1 cellular context compared by ENCODE assay signal in the genomic region with DNA sequence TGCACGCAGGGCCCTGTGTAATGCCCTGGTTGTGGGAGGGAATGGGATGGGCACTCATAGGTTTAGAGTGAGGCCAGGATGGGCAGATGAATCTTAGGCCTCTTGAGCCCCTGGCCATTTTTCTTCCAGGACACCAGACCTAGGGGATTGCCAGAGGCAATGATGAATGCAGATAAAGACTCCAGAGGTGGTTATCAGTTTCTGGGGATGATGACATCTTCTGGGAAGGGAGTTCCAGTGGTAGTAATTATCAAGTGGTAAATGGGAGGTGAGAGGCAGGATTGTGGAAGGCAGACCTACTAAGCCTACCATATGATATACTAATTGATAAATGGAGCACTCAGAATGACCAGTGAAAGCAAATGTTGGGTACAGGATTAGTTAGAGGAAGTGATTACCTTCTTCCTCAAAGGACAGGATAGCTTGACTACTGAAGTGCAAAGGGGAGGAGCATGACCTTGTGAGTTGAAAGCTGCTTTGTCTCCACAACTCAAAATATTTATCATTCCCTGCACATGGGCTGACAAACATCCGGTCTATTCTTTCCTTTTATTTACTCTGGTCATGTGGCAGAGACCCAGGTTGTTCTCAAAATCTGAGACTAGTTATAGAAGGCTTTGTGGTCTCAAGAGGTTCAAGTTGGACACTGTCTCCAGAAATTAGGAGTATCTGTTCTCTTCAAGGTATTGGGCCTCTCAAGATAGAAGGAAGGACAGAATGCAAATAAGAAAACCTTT.
TF ChIP-seq lines count a peak whose summit lies in the region.

No MANE protein-coding gene starts in this region.

TF ChIP-seq in HepG2, 621 proteins besides CTCF, POLR2A, EP300 and RAD21 (continued from another document and continues in another):
- TF ChIP-seq, protein P1, sequence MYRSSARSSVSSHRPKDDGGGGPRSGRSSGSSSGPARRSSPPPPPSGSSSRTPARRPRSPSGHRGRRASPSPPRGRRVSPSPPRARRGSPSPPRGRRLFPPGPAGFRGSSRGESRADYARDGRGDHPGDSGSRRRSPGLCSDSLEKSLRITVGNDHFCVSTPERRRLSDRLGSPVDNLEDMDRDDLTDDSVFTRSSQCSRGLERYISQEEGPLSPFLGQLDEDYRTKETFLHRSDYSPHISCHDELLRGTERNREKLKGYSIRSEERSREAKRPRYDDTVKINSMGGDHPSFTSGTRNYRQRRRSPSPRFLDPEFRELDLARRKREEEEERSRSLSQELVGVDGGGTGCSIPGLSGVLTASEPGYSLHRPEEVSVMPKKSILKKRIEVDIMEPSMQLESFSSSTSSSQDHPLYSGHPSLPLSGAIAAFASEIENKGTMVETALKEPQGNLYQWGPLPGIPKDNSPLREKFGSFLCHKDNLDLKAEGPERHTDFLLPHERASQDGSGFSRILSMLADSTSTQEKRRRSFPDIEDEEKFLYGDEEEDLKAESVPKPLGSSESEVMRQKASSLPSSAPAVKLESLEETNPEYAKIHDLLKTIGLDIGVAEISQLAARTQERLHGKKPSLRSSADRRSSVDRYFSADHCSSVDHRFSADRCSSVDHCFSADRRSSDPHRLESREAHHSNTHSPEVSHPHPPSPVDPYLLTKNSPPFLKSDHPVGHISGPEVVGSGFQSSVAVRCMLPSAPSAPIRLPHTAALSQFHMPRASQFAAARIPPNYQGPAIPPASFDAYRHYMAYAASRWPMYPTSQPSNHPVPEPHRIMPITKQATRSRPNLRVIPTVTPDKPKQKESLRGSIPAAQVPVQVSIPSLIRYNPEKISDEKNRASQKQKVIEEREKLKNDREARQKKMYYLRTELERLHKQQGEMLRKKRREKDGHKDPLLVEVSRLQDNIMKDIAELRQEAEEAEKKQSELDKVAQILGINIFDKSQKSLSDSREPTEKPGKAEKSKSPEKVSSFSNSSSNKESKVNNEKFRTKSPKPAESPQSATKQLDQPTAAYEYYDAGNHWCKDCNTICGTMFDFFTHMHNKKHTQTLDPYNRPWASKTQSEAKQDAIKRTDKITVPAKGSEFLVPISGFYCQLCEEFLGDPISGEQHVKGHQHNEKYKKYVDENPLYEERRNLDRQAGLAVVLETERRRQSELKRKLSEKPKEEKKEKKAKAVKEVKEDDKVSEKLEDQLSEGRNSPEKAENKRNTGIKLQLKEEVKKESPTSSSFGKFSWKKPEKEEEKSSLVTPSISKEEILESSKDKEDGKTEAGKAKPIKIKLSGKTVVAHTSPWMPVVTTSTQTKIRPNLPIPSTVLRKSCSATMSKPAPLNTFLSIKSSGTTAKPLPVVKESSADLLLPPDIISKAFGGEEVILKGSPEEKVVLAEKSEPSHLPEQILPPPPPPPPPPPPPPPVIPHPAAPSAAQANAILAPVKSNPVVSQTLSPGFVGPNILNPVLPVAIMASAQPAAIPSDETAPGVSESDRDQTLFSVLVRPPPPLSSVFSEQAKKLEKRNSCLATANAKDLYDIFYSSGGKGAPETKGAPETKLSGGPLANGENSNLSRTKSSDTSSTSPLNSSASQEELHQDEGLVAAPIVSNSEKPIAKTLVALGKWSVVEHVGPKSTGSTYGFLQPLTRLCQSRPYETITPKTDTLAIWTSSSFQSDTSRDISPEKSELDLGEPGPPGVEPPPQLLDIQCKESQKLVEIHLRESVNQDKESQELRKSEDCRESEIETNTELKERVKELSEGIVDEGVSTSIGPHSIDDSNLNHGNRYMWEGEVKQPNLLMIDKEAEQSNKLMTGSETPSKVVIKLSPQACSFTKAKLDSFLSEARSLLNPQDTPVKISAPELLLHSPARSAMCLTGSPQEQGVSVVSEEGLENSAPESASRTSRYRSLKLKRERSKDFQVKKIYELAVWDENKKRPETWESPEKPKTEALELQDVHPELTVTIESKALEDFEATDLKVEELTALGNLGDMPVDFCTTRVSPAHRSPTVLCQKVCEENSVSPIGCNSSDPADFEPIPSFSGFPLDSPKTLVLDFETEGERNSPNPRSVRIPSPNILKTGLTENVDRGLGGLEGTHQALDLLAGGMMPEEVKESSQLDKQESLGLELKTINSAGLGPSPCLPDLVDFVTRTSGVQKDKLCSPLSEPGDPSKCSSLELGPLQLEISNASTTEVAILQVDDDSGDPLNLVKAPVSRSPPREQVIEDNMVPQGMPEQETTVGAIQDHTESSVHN (CRISPR knock-in tag; IDR thresholded peaks at IDR 0.05), result no peak
- TF ChIP-seq, protein P2, sequence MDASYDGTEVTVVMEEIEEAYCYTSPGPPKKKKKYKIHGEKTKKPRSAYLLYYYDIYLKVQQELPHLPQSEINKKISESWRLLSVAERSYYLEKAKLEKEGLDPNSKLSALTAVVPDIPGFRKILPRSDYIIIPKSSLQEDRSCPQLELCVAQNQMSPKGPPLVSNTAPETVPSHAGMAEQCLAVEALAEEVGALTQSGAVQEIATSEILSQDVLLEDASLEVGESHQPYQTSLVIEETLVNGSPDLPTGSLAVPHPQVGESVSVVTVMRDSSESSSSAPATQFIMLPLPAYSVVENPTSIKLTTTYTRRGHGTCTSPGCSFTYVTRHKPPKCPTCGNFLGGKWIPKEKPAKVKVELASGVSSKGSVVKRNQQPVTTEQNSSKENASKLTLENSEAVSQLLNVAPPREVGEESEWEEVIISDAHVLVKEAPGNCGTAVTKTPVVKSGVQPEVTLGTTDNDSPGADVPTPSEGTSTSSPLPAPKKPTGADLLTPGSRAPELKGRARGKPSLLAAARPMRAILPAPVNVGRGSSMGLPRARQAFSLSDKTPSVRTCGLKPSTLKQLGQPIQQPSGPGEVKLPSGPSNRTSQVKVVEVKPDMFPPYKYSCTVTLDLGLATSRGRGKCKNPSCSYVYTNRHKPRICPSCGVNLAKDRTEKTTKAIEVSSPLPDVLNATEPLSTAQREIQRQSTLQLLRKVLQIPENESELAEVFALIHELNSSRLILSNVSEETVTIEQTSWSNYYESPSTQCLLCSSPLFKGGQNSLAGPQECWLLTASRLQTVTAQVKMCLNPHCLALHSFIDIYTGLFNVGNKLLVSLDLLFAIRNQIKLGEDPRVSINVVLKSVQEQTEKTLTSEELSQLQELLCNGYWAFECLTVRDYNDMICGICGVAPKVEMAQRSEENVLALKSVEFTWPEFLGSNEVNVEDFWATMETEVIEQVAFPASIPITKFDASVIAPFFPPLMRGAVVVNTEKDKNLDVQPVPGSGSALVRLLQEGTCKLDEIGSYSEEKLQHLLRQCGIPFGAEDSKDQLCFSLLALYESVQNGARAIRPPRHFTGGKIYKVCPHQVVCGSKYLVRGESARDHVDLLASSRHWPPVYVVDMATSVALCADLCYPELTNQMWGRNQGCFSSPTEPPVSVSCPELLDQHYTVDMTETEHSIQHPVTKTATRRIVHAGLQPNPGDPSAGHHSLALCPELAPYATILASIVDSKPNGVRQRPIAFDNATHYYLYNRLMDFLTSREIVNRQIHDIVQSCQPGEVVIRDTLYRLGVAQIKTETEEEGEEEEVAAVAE (CRISPR knock-in tag; IDR thresholded peaks at IDR 0.05; ENCODE audit: borderline replicate concordance), result peak; percentile 44; the same call in 1 of the 2 replicates
- TF ChIP-seq ZMYM3 (CRISPR knock-in tag; IDR thresholded peaks at IDR 0.05) (peak; percentile 83), RXRB (CRISPR knock-in tag; IDR thresholded peaks at IDR 0.05; ENCODE audit: borderline replicate concordance) (peak; percentile 94), FOXA1 (IDR thresholded peaks at IDR 0.05) (no peak), FOXA1 (CRISPR knock-in tag; IDR thresholded peaks at IDR 0.05) (peak; percentile 76), FOXJ3 (CRISPR knock-in tag; IDR thresholded peaks at IDR 0.05; ENCODE audit: borderline replicate concordance) (peak; percentile 83; the same call in 1 of the 2 replicates), FOXA3 (CRISPR knock-in tag; IDR thresholded peaks at IDR 0.05) (peak; percentile 92), HMG20A (CRISPR knock-in tag; IDR thresholded peaks at IDR 0.05; ENCODE audit: borderline replicate concordance) (peak; percentile 84; the same call in 1 of the 2 replicates), ZNF660 (CRISPR knock-in tag; IDR thresholded peaks at IDR 0.05; ENCODE audit: borderline replicate concordance, low read depth) (no peak), ISL2 (CRISPR knock-in tag; IDR thresholded peaks at IDR 0.05) (peak; percentile 88), ASH2L (IDR thresholded peaks at IDR 0.05; ENCODE audit: insufficient read length, low read depth, low read length) (peak; percentile 45), ZNF737 (CRISPR knock-in tag; IDR thresholded peaks at IDR 0.05; ENCODE audit: borderline replicate concordance) (no peak), BRCA1 (CRISPR knock-in tag; IDR thresholded peaks at IDR 0.05) (no peak), DPF2 (CRISPR knock-in tag; IDR thresholded peaks at IDR 0.05; ENCODE audit: borderline replicate concordance, low read depth) (peak; percentile 75), EHMT2 (IDR thresholded peaks at IDR 0.05; ENCODE audit: borderline replicate concordance, low read depth, low read length) (peak; percentile 38; the same call in 1 of the 2 replicates), HOXD1 (CRISPR knock-in tag; IDR thresholded peaks at IDR 0.05) (peak; percentile 81; the same call in 1 of the 2 replicates), TEAD2 (CRISPR knock-in tag; IDR thresholded peaks at IDR 0.05) (no peak), ZNF17 (CRISPR knock-in tag; IDR thresholded peaks at IDR 0.05) (no peak), SOX5 (CRISPR knock-in tag; IDR thresholded peaks at IDR 0.05; ENCODE audit: borderline replicate concordance) (peak; percentile 99), ZNF331 (CRISPR knock-in tag; IDR thresholded peaks at IDR 0.05) (peak; percentile 80), SPEN (CRISPR knock-in tag; IDR thresholded peaks at IDR 0.05; ENCODE audit: low read depth) (peak; percentile 55; the same call in 1 of the 2 replicates), RCOR2 (CRISPR knock-in tag; IDR thresholded peaks at IDR 0.05) (peak; percentile 97), MYNN (CRISPR knock-in tag; IDR thresholded peaks at IDR 0.05; ENCODE audit: low read depth) (no peak), PRPF4 (IDR thresholded peaks at IDR 0.05; ENCODE audit: low read depth, low read length, poor library complexity, severe bottlenecking) (no peak), ELF1 (CRISPR knock-in tag; IDR thresholded peaks at IDR 0.05) (peak; percentile 56)
- TF ChIP-seq, protein P3, sequence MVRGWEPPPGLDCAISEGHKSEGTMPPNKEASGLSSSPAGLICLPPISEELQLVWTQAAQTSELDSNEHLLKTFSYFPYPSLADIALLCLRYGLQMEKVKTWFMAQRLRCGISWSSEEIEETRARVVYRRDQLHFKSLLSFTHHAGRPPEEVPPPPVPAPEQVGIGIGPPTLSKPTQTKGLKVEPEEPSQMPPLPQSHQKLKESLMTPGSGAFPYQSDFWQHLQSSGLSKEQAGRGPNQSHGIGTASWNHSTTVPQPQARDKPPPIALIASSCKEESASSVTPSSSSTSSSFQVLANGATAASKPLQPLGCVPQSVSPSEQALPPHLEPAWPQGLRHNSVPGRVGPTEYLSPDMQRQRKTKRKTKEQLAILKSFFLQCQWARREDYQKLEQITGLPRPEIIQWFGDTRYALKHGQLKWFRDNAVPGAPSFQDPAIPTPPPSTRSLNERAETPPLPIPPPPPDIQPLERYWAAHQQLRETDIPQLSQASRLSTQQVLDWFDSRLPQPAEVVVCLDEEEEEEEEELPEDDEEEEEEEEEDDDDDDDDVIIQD (CRISPR knock-in tag; IDR thresholded peaks at IDR 0.05; ENCODE audit: low read depth), result peak; percentile 75; the same call in 1 of the 2 replicates
- TF ChIP-seq, protein P4, sequence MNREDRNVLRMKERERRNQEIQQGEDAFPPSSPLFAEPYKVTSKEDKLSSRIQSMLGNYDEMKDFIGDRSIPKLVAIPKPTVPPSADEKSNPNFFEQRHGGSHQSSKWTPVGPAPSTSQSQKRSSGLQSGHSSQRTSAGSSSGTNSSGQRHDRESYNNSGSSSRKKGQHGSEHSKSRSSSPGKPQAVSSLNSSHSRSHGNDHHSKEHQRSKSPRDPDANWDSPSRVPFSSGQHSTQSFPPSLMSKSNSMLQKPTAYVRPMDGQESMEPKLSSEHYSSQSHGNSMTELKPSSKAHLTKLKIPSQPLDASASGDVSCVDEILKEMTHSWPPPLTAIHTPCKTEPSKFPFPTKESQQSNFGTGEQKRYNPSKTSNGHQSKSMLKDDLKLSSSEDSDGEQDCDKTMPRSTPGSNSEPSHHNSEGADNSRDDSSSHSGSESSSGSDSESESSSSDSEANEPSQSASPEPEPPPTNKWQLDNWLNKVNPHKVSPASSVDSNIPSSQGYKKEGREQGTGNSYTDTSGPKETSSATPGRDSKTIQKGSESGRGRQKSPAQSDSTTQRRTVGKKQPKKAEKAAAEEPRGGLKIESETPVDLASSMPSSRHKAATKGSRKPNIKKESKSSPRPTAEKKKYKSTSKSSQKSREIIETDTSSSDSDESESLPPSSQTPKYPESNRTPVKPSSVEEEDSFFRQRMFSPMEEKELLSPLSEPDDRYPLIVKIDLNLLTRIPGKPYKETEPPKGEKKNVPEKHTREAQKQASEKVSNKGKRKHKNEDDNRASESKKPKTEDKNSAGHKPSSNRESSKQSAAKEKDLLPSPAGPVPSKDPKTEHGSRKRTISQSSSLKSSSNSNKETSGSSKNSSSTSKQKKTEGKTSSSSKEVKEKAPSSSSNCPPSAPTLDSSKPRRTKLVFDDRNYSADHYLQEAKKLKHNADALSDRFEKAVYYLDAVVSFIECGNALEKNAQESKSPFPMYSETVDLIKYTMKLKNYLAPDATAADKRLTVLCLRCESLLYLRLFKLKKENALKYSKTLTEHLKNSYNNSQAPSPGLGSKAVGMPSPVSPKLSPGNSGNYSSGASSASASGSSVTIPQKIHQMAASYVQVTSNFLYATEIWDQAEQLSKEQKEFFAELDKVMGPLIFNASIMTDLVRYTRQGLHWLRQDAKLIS (CRISPR knock-in tag; IDR thresholded peaks at IDR 0.05), result peak; percentile 32; the same call in 1 of the 2 replicates
- TF ChIP-seq, protein P5, sequence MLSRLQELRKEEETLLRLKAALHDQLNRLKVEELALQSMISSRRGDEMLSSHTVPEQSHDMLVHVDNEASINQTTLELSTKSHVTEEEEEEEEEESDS (CRISPR knock-in tag; IDR thresholded peaks at IDR 0.05; ENCODE audit: borderline replicate concordance), result no peak
- TF ChIP-seq, protein P6, sequence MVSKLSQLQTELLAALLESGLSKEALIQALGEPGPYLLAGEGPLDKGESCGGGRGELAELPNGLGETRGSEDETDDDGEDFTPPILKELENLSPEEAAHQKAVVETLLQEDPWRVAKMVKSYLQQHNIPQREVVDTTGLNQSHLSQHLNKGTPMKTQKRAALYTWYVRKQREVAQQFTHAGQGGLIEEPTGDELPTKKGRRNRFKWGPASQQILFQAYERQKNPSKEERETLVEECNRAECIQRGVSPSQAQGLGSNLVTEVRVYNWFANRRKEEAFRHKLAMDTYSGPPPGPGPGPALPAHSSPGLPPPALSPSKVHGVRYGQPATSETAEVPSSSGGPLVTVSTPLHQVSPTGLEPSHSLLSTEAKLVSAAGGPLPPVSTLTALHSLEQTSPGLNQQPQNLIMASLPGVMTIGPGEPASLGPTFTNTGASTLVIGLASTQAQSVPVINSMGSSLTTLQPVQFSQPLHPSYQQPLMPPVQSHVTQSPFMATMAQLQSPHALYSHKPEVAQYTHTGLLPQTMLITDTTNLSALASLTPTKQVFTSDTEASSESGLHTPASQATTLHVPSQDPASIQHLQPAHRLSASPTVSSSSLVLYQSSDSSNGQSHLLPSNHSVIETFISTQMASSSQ (IDR thresholded peaks at IDR 0.05; ENCODE audit: low read depth), result no peak; the same call in 1 of the 2 replicates
- TF ChIP-seq, protein P6 (CRISPR knock-in tag; IDR thresholded peaks at IDR 0.05; ENCODE audit: borderline replicate concordance), result peak; percentile 40; the same call in 1 of the 2 replicates
